In the genomic region with DNA sequence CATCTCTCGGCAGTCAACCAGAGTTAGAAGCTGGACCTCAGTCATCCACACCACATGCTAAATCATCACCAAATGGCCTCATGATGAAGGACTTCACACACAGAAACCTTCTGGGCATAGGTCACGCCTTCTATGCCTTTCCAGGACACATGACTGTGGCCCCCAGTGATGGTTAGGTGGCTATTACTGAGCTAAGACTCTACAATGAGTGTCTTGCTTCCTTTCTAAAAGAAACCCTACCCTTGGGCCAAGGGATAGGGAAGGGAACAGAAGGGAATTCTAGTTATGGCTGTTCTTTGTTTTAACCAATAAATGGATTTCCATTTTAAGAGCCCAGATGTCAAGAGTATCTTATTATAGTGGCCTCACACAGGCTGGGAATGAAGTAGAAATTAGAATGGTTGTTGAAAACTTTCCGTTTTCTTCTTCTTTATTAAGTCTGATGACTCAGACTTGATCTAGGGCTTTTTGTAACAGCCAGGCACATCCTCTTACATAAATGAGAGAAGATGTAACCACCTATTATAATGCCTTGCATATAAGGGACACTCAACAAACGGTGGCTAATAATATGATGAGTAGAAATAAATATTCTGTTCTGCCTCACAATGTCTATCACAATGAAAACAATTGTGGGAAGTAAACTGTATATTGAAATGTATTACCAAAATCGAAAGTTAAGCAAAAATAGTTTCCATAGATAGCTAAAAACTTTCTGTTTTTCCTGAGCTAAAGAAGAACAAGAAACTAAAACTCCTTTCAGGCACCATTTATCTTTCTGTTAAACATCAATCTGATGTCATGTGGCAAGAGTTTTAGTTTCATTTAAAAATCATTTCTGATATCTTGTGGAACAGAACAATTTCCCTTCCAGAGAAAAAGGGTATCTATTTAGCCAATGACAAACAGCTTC, we compare ENCODE assay signal across 9 cellular contexts.
A peak's percentile ranks its signal among the peaks of the same experiment; 100 is the strongest.
DNase-seq lines count a peak whose midpoint lies in the region; ATAC-seq and TF ChIP-seq lines count a peak whose summit lies in the region.
"Had no signal": no experiment of that assay in that cellular context is flagged by ENCODE, and none has a peak within 500 bp of the region (broad histone marks: within the 10 kb centered on the region; RNA-seq: fewer than 3 reads in every experiment).

No MANE protein-coding gene starts in this region.

- no peaks in the 10 kb centered on the region for H3K9me3 Mint-ChIP-seq in T-cell

- DNase-seq in T-cell (no peak), NCI-H1930 (lab: John Stamatoyannopoulos, UW) (no peak), T1000 (lab: John Stamatoyannopoulos, UW) (no peak), globus pallidus (ENCODE audit: low spot score) (no peak)

- no peak overlapping the region for H3K4me3 Mint-ChIP-seq in T-cell

- H3K27ac Mint-ChIP-seq in T-cell, result peak overlapping the region; percentile 37 to 83

- peak overlapping the region; percentile 2; the same call in 1 of the 2 replicates for H3K4me2 ChIP-seq in DOHH2 (ENCODE audit: low read length)

- H3K36me3 ChIP-seq in DOHH2 (ENCODE audit: control insufficient read depth, low read length), result no peaks in the 10 kb centered on the region
- H3K36me3 ChIP-seq: gastroesophageal sphincter had no signal

- H3K27ac ChIP-seq in DOHH2 (ENCODE audit: low read depth, low read length), result no peak overlapping the region
- H3K27ac ChIP-seq: gastroesophageal sphincter had no signal

- H4K20me1 ChIP-seq in DOHH2 (ENCODE audit: control insufficient read depth, insufficient read depth, low read depth, low read length), result no peaks in the 10 kb centered on the region

- POLR2A ChIA-PET in T-cell (lab: Charles Lee), result interaction anchor here (0.6 kb wide), 4 partner anchors 32 to 189 kb away, joined by 4 to 8 read pairs (median 5); no protein-coding TSS in a partner anchor

- H3K27me3 Mint-ChIP-seq in T-cell, result no peaks in the 10 kb centered on the region

- no peaks in the 10 kb centered on the region for H3K79me2 ChIP-seq in DOHH2 (ENCODE audit: control insufficient read depth, low read length)

- 0 out of 2 replicates have a peak, but pooled peaks cover 2% of the 10 kb centered on the region for H3F3A ChIP-seq in DOHH2 (ENCODE audit: control insufficient read depth, insufficient read depth)

- no peak for TF ChIP-seq CTCF in DOHH2 (IDR thresholded peaks at IDR 0.05; ENCODE audit: low read depth, low read length, poor library complexity, severe bottlenecking)

- H3K27me3 ChIP-seq in DOHH2 (ENCODE audit: control insufficient read depth, low read length), result peaks cover 17% of the 10 kb centered on the region; the same call in 1 of the 2 replicates
- H3K27me3 ChIP-seq: gastroesophageal sphincter had no signal

- CTCF ChIA-PET in T-cell (lab: Charles Lee), result interaction anchor here (0.6 kb wide), 2 partner anchors 17 to 1700 kb away, joined by 3 read pairs; no protein-coding TSS in a partner anchor

- H3K9me3 ChIP-seq in DOHH2 (ENCODE audit: control insufficient read depth, insufficient read depth, low read length), result no peaks in the 10 kb centered on the region
- H3K9me3 ChIP-seq: gastroesophageal sphincter had no signal

- no peaks in the 10 kb centered on the region for H3K9me2 ChIP-seq in DOHH2 (replicated peaks; ENCODE audit: control insufficient read depth, low read length)

- ATAC-seq in GM19372 (IDR thresholded peaks at IDR 0.05; ENCODE audit: low read depth, unreplicated experiment) (peak; percentile 45), HG03066 (IDR thresholded peaks at IDR 0.05; ENCODE audit: low read depth, unreplicated experiment) (peak; percentile 63), T-cell (replicated peaks in 1 of 4) (peak in 1 of 4 experiments; percentile 10), SK-N-SH treated with all-trans-retinoic acid at 6 μM for 48 hours (no peak)
- ATAC-seq: gastroesophageal sphincter had no signal

- peaks cover 17% of the 10 kb centered on the region for H3K4me1 ChIP-seq in DOHH2 (ENCODE audit: control insufficient read depth, low read length)
- H3K4me1 ChIP-seq: gastroesophageal sphincter had no signal

- H3K4me3 ChIP-seq in DOHH2 (ENCODE audit: low read length), result 0 out of 2 replicates have a peak overlapping the region, but pooled peaks have one; percentile 1
- H3K4me3 ChIP-seq: gastroesophageal sphincter had no signal

- peaks cover 9 to 19% (median 14%) of the 10 kb centered on the region in 3 donors for H3K4me1 Mint-ChIP-seq in T-cell

- H3K36me3 Mint-ChIP-seq in T-cell, result no peaks in the 10 kb centered on the region

TF ChIP-seq in SK-N-SH treated with all-trans-retinoic acid at 6 μM for 48 hours, 23 proteins besides CTCF, POLR2A, EP300 and RAD21:
- TF ChIP-seq CSDC2 (CRISPR knock-in tag; IDR thresholded peaks at IDR 0.05) (no peak), PPARA (CRISPR knock-in tag; IDR thresholded peaks at IDR 0.05; ENCODE audit: borderline replicate concordance) (no peak), ZNF565 (CRISPR knock-in tag; conservative IDR thresholded peaks at IDR 0.05; ENCODE audit: low read depth) (no peak), ZNF8 (CRISPR knock-in tag; IDR thresholded peaks at IDR 0.05) (no peak), SNAI2 (CRISPR knock-in tag; IDR thresholded peaks at IDR 0.05) (no peak), OSR1 (CRISPR knock-in tag; IDR thresholded peaks at IDR 0.05) (no peak), ZFP3 (CRISPR knock-in tag; IDR thresholded peaks at IDR 0.05) (no peak), ZC3H10 (CRISPR knock-in tag; IDR thresholded peaks at IDR 0.05) (no peak), GLIS3 (CRISPR knock-in tag; IDR thresholded peaks at IDR 0.05) (no peak), TOX (CRISPR knock-in tag; IDR thresholded peaks at IDR 0.05; ENCODE audit: borderline replicate concordance) (no peak), TCF4 (CRISPR knock-in tag; IDR thresholded peaks at IDR 0.05; ENCODE audit: borderline replicate concordance) (no peak)
- TF ChIP-seq, protein P1, sequence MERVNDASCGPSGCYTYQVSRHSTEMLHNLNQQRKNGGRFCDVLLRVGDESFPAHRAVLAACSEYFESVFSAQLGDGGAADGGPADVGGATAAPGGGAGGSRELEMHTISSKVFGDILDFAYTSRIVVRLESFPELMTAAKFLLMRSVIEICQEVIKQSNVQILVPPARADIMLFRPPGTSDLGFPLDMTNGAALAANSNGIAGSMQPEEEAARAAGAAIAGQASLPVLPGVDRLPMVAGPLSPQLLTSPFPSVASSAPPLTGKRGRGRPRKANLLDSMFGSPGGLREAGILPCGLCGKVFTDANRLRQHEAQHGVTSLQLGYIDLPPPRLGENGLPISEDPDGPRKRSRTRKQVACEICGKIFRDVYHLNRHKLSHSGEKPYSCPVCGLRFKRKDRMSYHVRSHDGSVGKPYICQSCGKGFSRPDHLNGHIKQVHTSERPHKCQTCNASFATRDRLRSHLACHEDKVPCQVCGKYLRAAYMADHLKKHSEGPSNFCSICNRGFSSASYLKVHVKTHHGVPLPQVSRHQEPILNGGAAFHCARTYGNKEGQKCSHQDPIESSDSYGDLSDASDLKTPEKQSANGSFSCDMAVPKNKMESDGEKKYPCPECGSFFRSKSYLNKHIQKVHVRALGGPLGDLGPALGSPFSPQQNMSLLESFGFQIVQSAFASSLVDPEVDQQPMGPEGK (CRISPR knock-in tag; IDR thresholded peaks at IDR 0.05; ENCODE audit: borderline replicate concordance), result no peak
- TF ChIP-seq, protein P2, sequence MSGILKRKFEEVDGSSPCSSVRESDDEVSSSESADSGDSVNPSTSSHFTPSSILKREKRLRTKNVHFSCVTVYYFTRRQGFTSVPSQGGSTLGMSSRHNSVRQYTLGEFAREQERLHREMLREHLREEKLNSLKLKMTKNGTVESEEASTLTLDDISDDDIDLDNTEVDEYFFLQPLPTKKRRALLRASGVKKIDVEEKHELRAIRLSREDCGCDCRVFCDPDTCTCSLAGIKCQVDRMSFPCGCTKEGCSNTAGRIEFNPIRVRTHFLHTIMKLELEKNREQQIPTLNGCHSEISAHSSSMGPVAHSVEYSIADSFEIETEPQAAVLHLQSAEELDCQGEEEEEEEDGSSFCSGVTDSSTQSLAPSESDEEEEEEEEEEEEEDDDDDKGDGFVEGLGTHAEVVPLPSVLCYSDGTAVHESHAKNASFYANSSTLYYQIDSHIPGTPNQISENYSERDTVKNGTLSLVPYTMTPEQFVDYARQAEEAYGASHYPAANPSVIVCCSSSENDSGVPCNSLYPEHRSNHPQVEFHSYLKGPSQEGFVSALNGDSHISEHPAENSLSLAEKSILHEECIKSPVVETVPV (CRISPR knock-in tag; IDR thresholded peaks at IDR 0.05), result no peak
- TF ChIP-seq, protein P3, sequence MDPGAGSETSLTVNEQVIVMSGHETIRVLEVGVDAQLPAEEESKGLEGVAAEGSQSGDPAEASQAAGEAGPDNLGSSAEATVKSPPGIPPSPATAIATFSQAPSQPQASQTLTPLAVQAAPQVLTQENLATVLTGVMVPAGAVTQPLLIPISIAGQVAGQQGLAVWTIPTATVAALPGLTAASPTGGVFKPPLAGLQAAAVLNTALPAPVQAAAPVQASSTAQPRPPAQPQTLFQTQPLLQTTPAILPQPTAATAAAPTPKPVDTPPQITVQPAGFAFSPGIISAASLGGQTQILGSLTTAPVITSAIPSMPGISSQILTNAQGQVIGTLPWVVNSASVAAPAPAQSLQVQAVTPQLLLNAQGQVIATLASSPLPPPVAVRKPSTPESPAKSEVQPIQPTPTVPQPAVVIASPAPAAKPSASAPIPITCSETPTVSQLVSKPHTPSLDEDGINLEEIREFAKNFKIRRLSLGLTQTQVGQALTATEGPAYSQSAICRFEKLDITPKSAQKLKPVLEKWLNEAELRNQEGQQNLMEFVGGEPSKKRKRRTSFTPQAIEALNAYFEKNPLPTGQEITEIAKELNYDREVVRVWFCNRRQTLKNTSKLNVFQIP (CRISPR knock-in tag; IDR thresholded peaks at IDR 0.05; ENCODE audit: borderline replicate concordance, low read depth), result no peak
- TF ChIP-seq, protein P4, sequence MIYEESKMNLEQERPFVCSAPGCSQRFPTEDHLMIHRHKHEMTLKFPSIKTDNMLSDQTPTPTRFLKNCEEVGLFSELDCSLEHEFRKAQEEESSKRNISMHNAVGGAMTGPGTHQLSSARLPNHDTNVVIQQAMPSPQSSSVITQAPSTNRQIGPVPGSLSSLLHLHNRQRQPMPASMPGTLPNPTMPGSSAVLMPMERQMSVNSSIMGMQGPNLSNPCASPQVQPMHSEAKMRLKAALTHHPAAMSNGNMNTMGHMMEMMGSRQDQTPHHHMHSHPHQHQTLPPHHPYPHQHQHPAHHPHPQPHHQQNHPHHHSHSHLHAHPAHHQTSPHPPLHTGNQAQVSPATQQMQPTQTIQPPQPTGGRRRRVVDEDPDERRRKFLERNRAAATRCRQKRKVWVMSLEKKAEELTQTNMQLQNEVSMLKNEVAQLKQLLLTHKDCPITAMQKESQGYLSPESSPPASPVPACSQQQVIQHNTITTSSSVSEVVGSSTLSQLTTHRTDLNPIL (CRISPR knock-in tag; IDR thresholded peaks at IDR 0.05; ENCODE audit: low read depth), result no peak
